In the genomic region with DNA sequence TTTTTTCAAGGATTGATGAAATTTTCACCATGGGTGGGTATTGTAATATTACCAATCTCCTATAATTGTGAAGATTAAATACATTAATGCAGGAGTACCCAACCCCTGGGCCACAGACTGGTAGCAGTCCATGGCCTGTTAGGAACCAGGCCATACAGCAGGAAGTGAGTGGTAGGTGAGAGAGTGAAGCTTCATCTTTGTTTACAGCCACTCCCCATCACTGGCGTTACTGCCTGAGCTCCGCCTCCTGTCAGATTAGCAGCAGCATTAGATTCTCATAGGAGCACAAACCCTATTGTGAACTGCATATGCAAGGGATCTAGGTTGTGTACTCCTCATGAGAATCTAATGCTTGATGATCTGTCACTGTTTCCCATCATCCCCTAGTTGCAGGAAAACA, we compare ENCODE assay signal across 22 cellular contexts. TPM values are rescaled to one million over a fixed set of nuclear protein-coding genes. Genes with fewer than 3 reads are reported as not detected.
A peak's percentile ranks its signal among the peaks of the same experiment; 100 is the strongest.
DNase-seq lines count a peak whose midpoint lies in the region; ATAC-seq lines count a peak whose summit lies in the region.
"Had no signal": no experiment of that assay in that cellular context is flagged by ENCODE, and none has a peak within 500 bp of the region (broad histone marks: within the 10 kb centered on the region; RNA-seq: fewer than 3 reads in every experiment).

No MANE protein-coding gene starts in this region.

- peak in 3 of 5 donors; percentile 20 to 39 (median 28) for DNase-seq in CD4-positive, alpha-beta memory T cell
- DNase-seq in NAMALWA (ENCODE audit: low spot score) (peak; percentile 47), pons (ENCODE audit: low spot score) (no peak), ecto neural progenitor cell (ENCODE audit: low spot score) (no peak), NCI-H2107 treated with DMSO at 0.1 percent for 48 hours (lab: John Stamatoyannopoulos, UW; ENCODE audit: unreplicated experiment) (no peak), NCI-H510A treated with DMSO at 0.1 percent for 48 hours (lab: John Stamatoyannopoulos, UW) (no peak)
- DNase-seq: activated naive CD4-positive, alpha-beta T cell treated with anti-CD3 and anti-CD28 coated beads, Interleukin-2, amount 50 U/mL, for 16 hours; body of pancreas; esophagus squamous epithelium; glutamatergic neuron; islet precursor cell; KBM-7; NCI-H1105; NCI-H510A; nucleus accumbens; stimulated activated CD4-positive, alpha-beta T cell treated with anti-CD3 and anti-CD28 coated beads, Interleukin-2, amount 100 ng/mL, for 48 hours; testis had no signal

- no peaks in the 10 kb centered on the region for H3K27me3 ChIP-seq in CD4-positive, alpha-beta memory T cell (ENCODE audit: insufficient read depth, low read length)
- H3K27me3 ChIP-seq: body of pancreas, esophagus squamous epithelium, testis had no signal

- no peaks in the 10 kb centered on the region for H3K36me3 ChIP-seq in CD4-positive, alpha-beta memory T cell (ENCODE audit: insufficient read depth, low read length)
- H3K36me3 ChIP-seq: esophagus squamous epithelium had no signal

- no peaks in the 10 kb centered on the region for H3K27me3 Mint-ChIP-seq in CD4-positive, alpha-beta memory T cell
- H3K27me3 Mint-ChIP-seq: B cell had no signal

- H3K27ac ChIP-seq in CD4-positive, alpha-beta memory T cell (ENCODE audit: low read depth, low read length): peak overlapping the region; percentile 9
- H3K27ac ChIP-seq: body of pancreas, esophagus squamous epithelium, HL-60, testis had no signal

- CTCF ChIA-PET in CD4-positive, alpha-beta memory T cell (lab: Charles Lee; ENCODE audit: partially characterized antibody): no interaction called here

- ATAC-seq in GM18861 (IDR thresholded peaks at IDR 0.05; ENCODE audit: unreplicated experiment) (peak; percentile 55), esophagus mucosa (peak; percentile 62)
- ATAC-seq: body of pancreas, Panc1 had no signal

- H3K9me3 ChIP-seq in CD4-positive, alpha-beta memory T cell (ENCODE audit: control insufficient read depth in 1 of 2, low read length in 2 of 2): no peaks in the 10 kb centered on the region
- H3K9me3 ChIP-seq: body of pancreas, esophagus squamous epithelium, testis had no signal

- peak overlapping the region; percentile 27 to 93 (median 48) for H3K27ac Mint-ChIP-seq in CD4-positive, alpha-beta memory T cell
- H3K27ac Mint-ChIP-seq: B cell had no signal

- H3K9me3 Mint-ChIP-seq in CD4-positive, alpha-beta memory T cell: peaks cover 0 to 4% (median 0%) of the 10 kb centered on the region in 8 donors

- intact Hi-C loops in CD4-positive, alpha-beta memory T cell (cut with micrococcal nuclease): no loop called here

- H3K4me1 ChIP-seq in CD4-positive, alpha-beta memory T cell (ENCODE audit: insufficient read depth, low read length): peaks cover 17% of the 10 kb centered on the region
- H3K4me1 ChIP-seq: testis had no signal

- peaks cover 0 to 7% of the 10 kb centered on the region in 2 donors for H3K36me3 Mint-ChIP-seq in CD4-positive, alpha-beta memory T cell

- H3K4me3 Mint-ChIP-seq in CD4-positive, alpha-beta memory T cell: no peak overlapping the region
- H3K4me3 Mint-ChIP-seq: B cell had no signal

- POLR2A ChIA-PET in CD4-positive, alpha-beta memory T cell (lab: Charles Lee; ENCODE audit: partially characterized antibody): interaction anchor here (0.9 to 1.0 kb wide), 2 partner anchors 11 to 15 kb away, joined by 3 read pairs; a partner anchor contains a TSS

- H3K4me3 ChIP-seq in CD4-positive, alpha-beta memory T cell (ENCODE audit: low read length in 2 of 2): no peak overlapping the region
- H3K4me3 ChIP-seq: body of pancreas, esophagus squamous epithelium, testis had no signal

- peaks cover 21 to 31% (median 26%) of the 10 kb centered on the region in 4 donors for H3K4me1 Mint-ChIP-seq in CD4-positive, alpha-beta memory T cell

RNA-seq across cellular contexts. Expression of a gene that starts 15.1 kb away (rescaled TPM):
- total RNA-seq in CD4-positive, alpha-beta memory T cell: 10 to 100 TPM; 23.1 to 27.9 TPM
- 1 to 10 TPM in 1 of 2 donors, under 1 TPM in 1; 0.69 to 1.2 TPM for polyA plus RNA-seq in CD4-positive, alpha-beta memory T cell
- 8.4 TPM for total RNA-seq in esophagus mucosa

Comparison
In these comparisons a context has a peak if more than half of its experiments do, and no peak if none do; other contexts are left out.
1. DNase-seq: peak in CD4-positive, alpha-beta memory T cell (3 of 5) and NAMALWA (single experiment); none in pons (single experiment), ecto neural progenitor cell (single experiment), NCI-H2107 treated with DMSO at 0.1 percent for 48 hours (single experiment) and NCI-H510A treated with DMSO at 0.1 percent for 48 hours (single experiment).